In the genomic region with DNA sequence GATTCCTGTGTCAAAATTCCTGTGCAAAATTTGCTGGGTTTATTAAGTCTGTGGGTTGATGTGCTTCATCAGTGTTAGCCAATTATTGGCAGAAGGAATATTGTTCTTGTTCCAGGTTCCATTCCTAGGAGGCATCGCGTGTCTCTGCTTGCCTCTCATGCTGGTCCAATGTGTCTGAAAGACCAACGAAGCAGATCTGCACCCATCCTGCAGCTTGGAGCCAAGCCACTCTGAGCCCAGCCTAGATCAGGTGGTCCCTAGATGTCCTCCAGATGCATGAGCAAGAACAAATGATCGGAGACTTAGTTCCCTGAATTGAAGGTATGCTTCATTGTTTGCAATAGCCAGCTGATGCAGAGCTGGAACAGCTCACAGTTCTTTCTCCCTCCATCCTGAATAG, we compare ENCODE assay signal across 13 cellular contexts. TPM values are rescaled to one million over a fixed set of nuclear protein-coding genes. Genes with fewer than 3 reads are reported as not detected.
"Had no signal": no experiment of that assay in that cellular context is flagged by ENCODE, and none has a peak within 500 bp of the region (broad histone marks: within the 10 kb centered on the region; RNA-seq: fewer than 3 reads in every experiment).

No MANE protein-coding gene starts in this region.

- H3K27me3 ChIP-seq: body of pancreas had no signal

- H3K4me3 Mint-ChIP-seq: type B pancreatic cell had no signal

- H3K9me3 ChIP-seq: body of pancreas, gastroesophageal sphincter had no signal

- H3K4me3 ChIP-seq: body of pancreas, gastroesophageal sphincter, skin epidermis had no signal

- H3K27ac ChIP-seq: body of pancreas, epithelial cell of prostate, gastroesophageal sphincter, skin epidermis, VCaP had no signal

- H3K36me3 Mint-ChIP-seq: type B pancreatic cell had no signal

- DNase-seq: activated CD4-positive, alpha-beta T cell treated with anti-CD3 and anti-CD28 coated beads for 48 hours; activated CD8-positive, alpha-beta memory T cell treated with anti-CD3 and anti-CD28 coated beads for 24 hours; amniotic stem cell; body of pancreas; central memory CD4-positive, alpha-beta T cell; effector memory CD4-positive, alpha-beta T cell; stimulated activated naive CD4-positive, alpha-beta T cell had no signal

- H3K4me1 ChIP-seq: body of pancreas, gastroesophageal sphincter had no signal

- ATAC-seq: body of pancreas, gastroesophageal sphincter had no signal

- H3K27ac Mint-ChIP-seq: type B pancreatic cell had no signal

- H3K9me3 Mint-ChIP-seq: type B pancreatic cell had no signal

RNA-seq across cellular contexts. Expression of a gene that starts 10.5 kb away (rescaled TPM):
- total RNA-seq: kidney epithelial cell had no signal
